ENCODE assay signal across 13 cellular contexts in genomic region chr3:50150863-50151686, GRCh38. TPM values are rescaled to one million over a fixed set of nuclear protein-coding genes. Genes with fewer than 3 reads are reported as not detected.
DNase-seq lines count a peak whose midpoint lies in the region; ATAC-seq and TF ChIP-seq lines count a peak whose summit lies in the region.
"Had no signal": no experiment of that assay in that cellular context is flagged by ENCODE, and none has a peak within 500 bp of the region (broad histone marks: within the 10 kb centered on the region; RNA-seq: fewer than 3 reads in every experiment).

No MANE protein-coding gene starts in this region.

- DNase-seq in NCI-H2171 (lab: John Stamatoyannopoulos, UW) (peak; percentile 63), breast epithelium (ENCODE audit: low spot score in 2 of 2) (peak; percentile 85 to 93), left colon (peak in 1 of 2 donors; percentile 31), suprapubic skin (ENCODE audit: low spot score in 2 of 2) (no peak), glomerular visceral epithelial cell (ENCODE audit: extremely low spot score) (no peak), cortex of kidney (lab: John Stamatoyannopoulos, UW) (no peak)
- DNase-seq: activated naive CD4-positive, alpha-beta T cell treated with Interleukin-2 at 50 U/mL for 16 hours; body of pancreas; gastrocnemius medialis; NCI-H2029 had no signal

- no peaks in the 10 kb centered on the region for H3K27me3 ChIP-seq in breast epithelium
- H3K27me3 ChIP-seq in suprapubic skin: peaks cover 6% of the 10 kb centered on the region
- H3K27me3 ChIP-seq: body of pancreas, gastrocnemius medialis had no signal

- WGBS in suprapubic skin: 47% methylated on average over 14 of the region's 18 CpGs

- no peak for TF ChIP-seq EP300 in suprapubic skin (IDR thresholded peaks at IDR 0.05)

- TF ChIP-seq POLR2A in breast epithelium (IDR thresholded peaks at IDR 0.05) (no peak), suprapubic skin (IDR thresholded peaks at IDR 0.05) (no peak)

- no peaks in the 10 kb centered on the region for H3K36me3 ChIP-seq in breast epithelium
- H3K36me3 ChIP-seq in suprapubic skin: no peaks in the 10 kb centered on the region
- H3K36me3 ChIP-seq: BLaER1, gastrocnemius medialis had no signal

- H3K27ac ChIP-seq in breast epithelium: peak overlapping the region; percentile 79 to 91
- H3K27ac ChIP-seq in suprapubic skin: peak overlapping the region; percentile 53
- H3K27ac ChIP-seq: BLaER1, body of pancreas, gastrocnemius medialis had no signal

- H3K9me3 ChIP-seq in breast epithelium (no peaks in the 10 kb centered on the region), suprapubic skin (no peaks in the 10 kb centered on the region)
- H3K9me3 ChIP-seq: BLaER1, body of pancreas, gastrocnemius medialis had no signal

- H3K4me1 ChIP-seq in breast epithelium (peaks cover 13 to 32% of the 10 kb centered on the region in 2 donors), suprapubic skin (peaks cover 83% of the 10 kb centered on the region)

- TF ChIP-seq CTCF in breast epithelium (IDR thresholded peaks at IDR 0.05) (no peak), suprapubic skin (IDR thresholded peaks at IDR 0.05) (no peak)

- H3K4me3 ChIP-seq in breast epithelium (peak overlapping the region in 1 of 3 donors; percentile 19), suprapubic skin (no peak overlapping the region)
- H3K4me3 ChIP-seq: BLaER1, body of pancreas, gastrocnemius medialis had no signal

- ATAC-seq in left colon (peak; percentile 31), HG02981 (IDR thresholded peaks at IDR 0.05; ENCODE audit: unreplicated experiment) (no peak)
- ATAC-seq: body of pancreas, gastrocnemius medialis had no signal

- intact Hi-C loops in breast epithelium (cut with DNase I; ENCODE audit: low total_unique reads): no loop called here
- intact Hi-C loops in left colon (cut with DNase I, micrococcal nuclease): no loop called here

RNA-seq across cellular contexts. Expression of gene SEMA3F, which starts 4.0 kb away (rescaled TPM):
- 10 to 100 TPM in 2 of 3 donors, 1 to 10 TPM in 1; 7.7 to 49.8 (median 26.9) TPM for total RNA-seq in breast epithelium
- total RNA-seq in left colon: 10 to 100 TPM; 11.5 to 12.1 TPM
- total RNA-seq in suprapubic skin: 100 to 1,000 TPM; 123 to 188 (median 130) TPM

RNA-seq across cellular contexts. Expression of gene GNAT1, which starts 40.3 kb away (rescaled TPM):
- total RNA-seq in breast epithelium: not detected
- total RNA-seq in left colon: not detected
- under 1 TPM in 1 of 4 donors, not detected in 3; 0.64 TPM for total RNA-seq in suprapubic skin
- total RNA-seq: body of pancreas, gastrocnemius medialis, temporal lobe had no signal

RNA-seq across cellular contexts. Expression of gene SLC38A3, which starts 54.0 kb away (rescaled TPM):
- total RNA-seq in breast epithelium (1 to 10 TPM in 1 of 3 donors, under 1 TPM in 1, not detected in 1; 0.98 to 2.5 TPM), left colon (not detected), suprapubic skin (1 to 10 TPM in 2 of 4 donors, under 1 TPM in 2; 0.25 to 2.2 (median 1.00) TPM)

Comparison
In these comparisons a context has a peak if more than half of its experiments do, and no peak if none do; other contexts are left out.
1. DNase-seq: peak in NCI-H2171 (single experiment) and breast epithelium (2 of 2); none in suprapubic skin (0 of 2), glomerular visceral epithelial cell (single experiment) and cortex of kidney (single experiment).